Comparison of ENCODE assay signal across 1 cellular context in genomic region chr11:55658031-55658573, GRCh38.
A peak's percentile ranks its signal among the peaks of the same experiment; 100 is the strongest.
TF ChIP-seq lines count a peak whose summit lies in the region.

No MANE protein-coding gene starts in this region.

TF ChIP-seq in GM12878, 131 proteins besides CTCF, POLR2A, EP300 and RAD21 (continued from another document and continues in another):
- TF ChIP-seq, protein P1, sequence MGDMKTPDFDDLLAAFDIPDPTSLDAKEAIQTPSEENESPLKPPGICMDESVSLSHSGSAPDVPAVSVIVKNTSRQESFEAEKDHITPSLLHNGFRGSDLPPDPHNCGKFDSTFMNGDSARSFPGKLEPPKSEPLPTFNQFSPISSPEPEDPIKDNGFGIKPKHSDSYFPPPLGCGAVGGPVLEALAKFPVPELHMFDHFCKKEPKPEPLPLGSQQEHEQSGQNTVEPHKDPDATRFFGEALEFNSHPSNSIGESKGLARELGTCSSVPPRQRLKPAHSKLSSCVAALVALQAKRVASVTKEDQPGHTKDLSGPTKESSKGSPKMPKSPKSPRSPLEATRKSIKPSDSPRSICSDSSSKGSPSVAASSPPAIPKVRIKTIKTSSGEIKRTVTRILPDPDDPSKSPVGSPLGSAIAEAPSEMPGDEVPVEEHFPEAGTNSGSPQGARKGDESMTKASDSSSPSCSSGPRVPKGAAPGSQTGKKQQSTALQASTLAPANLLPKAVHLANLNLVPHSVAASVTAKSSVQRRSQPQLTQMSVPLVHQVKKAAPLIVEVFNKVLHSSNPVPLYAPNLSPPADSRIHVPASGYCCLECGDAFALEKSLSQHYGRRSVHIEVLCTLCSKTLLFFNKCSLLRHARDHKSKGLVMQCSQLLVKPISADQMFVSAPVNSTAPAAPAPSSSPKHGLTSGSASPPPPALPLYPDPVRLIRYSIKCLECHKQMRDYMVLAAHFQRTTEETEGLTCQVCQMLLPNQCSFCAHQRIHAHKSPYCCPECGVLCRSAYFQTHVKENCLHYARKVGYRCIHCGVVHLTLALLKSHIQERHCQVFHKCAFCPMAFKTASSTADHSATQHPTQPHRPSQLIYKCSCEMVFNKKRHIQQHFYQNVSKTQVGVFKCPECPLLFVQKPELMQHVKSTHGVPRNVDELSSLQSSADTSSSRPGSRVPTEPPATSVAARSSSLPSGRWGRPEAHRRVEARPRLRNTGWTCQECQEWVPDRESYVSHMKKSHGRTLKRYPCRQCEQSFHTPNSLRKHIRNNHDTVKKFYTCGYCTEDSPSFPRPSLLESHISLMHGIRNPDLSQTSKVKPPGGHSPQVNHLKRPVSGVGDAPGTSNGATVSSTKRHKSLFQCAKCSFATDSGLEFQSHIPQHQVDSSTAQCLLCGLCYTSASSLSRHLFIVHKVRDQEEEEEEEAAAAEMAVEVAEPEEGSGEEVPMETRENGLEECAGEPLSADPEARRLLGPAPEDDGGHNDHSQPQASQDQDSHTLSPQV (IDR thresholded peaks at IDR 0.05), result no peak
- no peak for TF ChIP-seq ZNF207 (IDR thresholded peaks at IDR 0.05; ENCODE audit: borderline replicate concordance)
- TF ChIP-seq ZSCAN29 (IDR thresholded peaks at IDR 0.05), result no peak
- no peak for TF ChIP-seq TCF3 (IDR thresholded peaks at IDR 0.05; ENCODE audit: borderline replicate concordance, insufficient read depth, low read depth, low read length)
- no peak for TF ChIP-seq STAT3 (IDR thresholded peaks at IDR 0.05; ENCODE audit: low read depth, low read length)
- TF ChIP-seq CHD4 (IDR thresholded peaks at IDR 0.05), result no peak
- TF ChIP-seq RFX5 (IDR thresholded peaks at IDR 0.05; ENCODE audit: low read depth, low read length), result no peak
- TF ChIP-seq MEF2A (IDR thresholded peaks at IDR 0.05; ENCODE audit: insufficient read depth, low read depth, low read length), result no peak
- TF ChIP-seq POLR2AphosphoS2 (IDR thresholded peaks at IDR 0.05; ENCODE audit: low read depth, low read length), result no peak
- TF ChIP-seq NR2F1 (conservative IDR thresholded peaks at IDR 0.05), result peak; percentile 93
- TF ChIP-seq, protein P2, sequence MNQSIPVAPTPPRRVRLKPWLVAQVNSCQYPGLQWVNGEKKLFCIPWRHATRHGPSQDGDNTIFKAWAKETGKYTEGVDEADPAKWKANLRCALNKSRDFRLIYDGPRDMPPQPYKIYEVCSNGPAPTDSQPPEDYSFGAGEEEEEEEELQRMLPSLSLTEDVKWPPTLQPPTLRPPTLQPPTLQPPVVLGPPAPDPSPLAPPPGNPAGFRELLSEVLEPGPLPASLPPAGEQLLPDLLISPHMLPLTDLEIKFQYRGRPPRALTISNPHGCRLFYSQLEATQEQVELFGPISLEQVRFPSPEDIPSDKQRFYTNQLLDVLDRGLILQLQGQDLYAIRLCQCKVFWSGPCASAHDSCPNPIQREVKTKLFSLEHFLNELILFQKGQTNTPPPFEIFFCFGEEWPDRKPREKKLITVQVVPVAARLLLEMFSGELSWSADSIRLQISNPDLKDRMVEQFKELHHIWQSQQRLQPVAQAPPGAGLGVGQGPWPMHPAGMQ (IDR thresholded peaks at IDR 0.05; ENCODE audit: borderline replicate concordance), result no peak
- TF ChIP-seq MXI1 (IDR thresholded peaks at IDR 0.05; ENCODE audit: low read depth, low read length), result no peak; the same call in 1 of the 2 replicates
- no peak for TF ChIP-seq NFIC (IDR thresholded peaks at IDR 0.05; ENCODE audit: low read depth, low read length)
- no peak for TF ChIP-seq TCF12 (IDR thresholded peaks at IDR 0.05; ENCODE audit: low read depth, low read length)
- TF ChIP-seq DPF2 (IDR thresholded peaks at IDR 0.05), result peak; percentile 99
- TF ChIP-seq EGR1 (IDR thresholded peaks at IDR 0.05; ENCODE audit: borderline replicate concordance in 1 of 2, low read depth in 2 of 2, low read length in 2 of 2), result no peak
- TF ChIP-seq TBL1XR1 (IDR thresholded peaks at IDR 0.05; ENCODE audit: low read depth, low read length), result no peak
- no peak for TF ChIP-seq SMARCA5 (IDR thresholded peaks at IDR 0.05)
- TF ChIP-seq SMC3 (IDR thresholded peaks at IDR 0.05; ENCODE audit: borderline replicate concordance, low read length), result no peak
- TF ChIP-seq, protein P3, sequence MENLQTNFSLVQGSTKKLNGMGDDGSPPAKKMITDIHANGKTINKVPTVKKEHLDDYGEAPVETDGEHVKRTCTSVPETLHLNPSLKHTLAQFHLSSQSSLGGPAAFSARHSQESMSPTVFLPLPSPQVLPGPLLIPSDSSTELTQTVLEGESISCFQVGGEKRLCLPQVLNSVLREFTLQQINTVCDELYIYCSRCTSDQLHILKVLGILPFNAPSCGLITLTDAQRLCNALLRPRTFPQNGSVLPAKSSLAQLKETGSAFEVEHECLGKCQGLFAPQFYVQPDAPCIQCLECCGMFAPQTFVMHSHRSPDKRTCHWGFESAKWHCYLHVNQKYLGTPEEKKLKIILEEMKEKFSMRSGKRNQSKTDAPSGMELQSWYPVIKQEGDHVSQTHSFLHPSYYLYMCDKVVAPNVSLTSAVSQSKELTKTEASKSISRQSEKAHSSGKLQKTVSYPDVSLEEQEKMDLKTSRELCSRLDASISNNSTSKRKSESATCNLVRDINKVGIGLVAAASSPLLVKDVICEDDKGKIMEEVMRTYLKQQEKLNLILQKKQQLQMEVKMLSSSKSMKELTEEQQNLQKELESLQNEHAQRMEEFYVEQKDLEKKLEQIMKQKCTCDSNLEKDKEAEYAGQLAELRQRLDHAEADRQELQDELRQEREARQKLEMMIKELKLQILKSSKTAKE (IDR thresholded peaks at IDR 0.05; ENCODE audit: low read depth, poor library complexity, severe bottlenecking), result peak; percentile 60
- TF ChIP-seq, protein P4, sequence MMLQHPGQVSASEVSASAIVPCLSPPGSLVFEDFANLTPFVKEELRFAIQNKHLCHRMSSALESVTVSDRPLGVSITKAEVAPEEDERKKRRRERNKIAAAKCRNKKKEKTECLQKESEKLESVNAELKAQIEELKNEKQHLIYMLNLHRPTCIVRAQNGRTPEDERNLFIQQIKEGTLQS (IDR thresholded peaks at IDR 0.05; ENCODE audit: borderline replicate concordance, extremely low read depth, low read depth, low read length), result no peak
- TF ChIP-seq IKZF1 (conservative IDR thresholded peaks at IDR 0.05), result peak; percentile 91
- no peak for TF ChIP-seq LARP7 (IDR thresholded peaks at IDR 0.05)
- no peak for TF ChIP-seq KAT2A (conservative IDR thresholded peaks at IDR 0.05; ENCODE audit: control insufficient read depth, low read depth, low read length)
- TF ChIP-seq EED (IDR thresholded peaks at IDR 0.05; ENCODE audit: low read depth), result peak; percentile 75
- no peak for TF ChIP-seq MYB (IDR thresholded peaks at IDR 0.05; ENCODE audit: borderline replicate concordance, low read depth, low read length)
- no peak for TF ChIP-seq NFXL1 (IDR thresholded peaks at IDR 0.05; ENCODE audit: borderline replicate concordance)
- TF ChIP-seq BACH1 (IDR thresholded peaks at IDR 0.05; ENCODE audit: borderline replicate concordance), result peak; percentile 88; the same call in 1 of the 2 replicates
- no peak for TF ChIP-seq EZH2 (IDR thresholded peaks at IDR 0.05; ENCODE audit: borderline replicate concordance, control insufficient read depth, low read depth, low read length)
- no peak for TF ChIP-seq CBFB (IDR thresholded peaks at IDR 0.05; ENCODE audit: low read depth)
- TF ChIP-seq SIX5 (IDR thresholded peaks at IDR 0.05; ENCODE audit: low read depth, low read length, severe bottlenecking), result no peak
- no peak for TF ChIP-seq ETV6 (conservative IDR thresholded peaks at IDR 0.05 in 1 of 2, IDR thresholded peaks at IDR 0.05 in 1 of 2; ENCODE audit: borderline replicate concordance in 1 of 2, low read depth in 1 of 2)
- TF ChIP-seq KDM1A (IDR thresholded peaks at IDR 0.05; ENCODE audit: borderline replicate concordance), result no peak
- TF ChIP-seq RELA (IDR thresholded peaks at IDR 0.05; ENCODE audit: borderline replicate concordance, partially characterized antibody), result no peak
- TF ChIP-seq HDAC2 (IDR thresholded peaks at IDR 0.05), result no peak
- TF ChIP-seq NBN (IDR thresholded peaks at IDR 0.05), result peak; percentile 55; the same call in 1 of the 2 replicates
- TF ChIP-seq FOXM1 (IDR thresholded peaks at IDR 0.05; ENCODE audit: low read depth, low read length), result no peak
- TF ChIP-seq NFYA (IDR thresholded peaks at IDR 0.05; ENCODE audit: borderline replicate concordance, low read depth, low read length), result no peak
- peak; percentile 19; the same call in 1 of the 2 replicates for TF ChIP-seq ZNF24 (IDR thresholded peaks at IDR 0.05)
- TF ChIP-seq SMAD1 (IDR thresholded peaks at IDR 0.05; ENCODE audit: low read depth, partially characterized antibody), result no peak
- peak; percentile 95 for TF ChIP-seq MTA2 (IDR thresholded peaks at IDR 0.05; ENCODE audit: low read depth)
- TF ChIP-seq RAD51 (IDR thresholded peaks at IDR 0.05), result no peak
- TF ChIP-seq, protein P5, sequence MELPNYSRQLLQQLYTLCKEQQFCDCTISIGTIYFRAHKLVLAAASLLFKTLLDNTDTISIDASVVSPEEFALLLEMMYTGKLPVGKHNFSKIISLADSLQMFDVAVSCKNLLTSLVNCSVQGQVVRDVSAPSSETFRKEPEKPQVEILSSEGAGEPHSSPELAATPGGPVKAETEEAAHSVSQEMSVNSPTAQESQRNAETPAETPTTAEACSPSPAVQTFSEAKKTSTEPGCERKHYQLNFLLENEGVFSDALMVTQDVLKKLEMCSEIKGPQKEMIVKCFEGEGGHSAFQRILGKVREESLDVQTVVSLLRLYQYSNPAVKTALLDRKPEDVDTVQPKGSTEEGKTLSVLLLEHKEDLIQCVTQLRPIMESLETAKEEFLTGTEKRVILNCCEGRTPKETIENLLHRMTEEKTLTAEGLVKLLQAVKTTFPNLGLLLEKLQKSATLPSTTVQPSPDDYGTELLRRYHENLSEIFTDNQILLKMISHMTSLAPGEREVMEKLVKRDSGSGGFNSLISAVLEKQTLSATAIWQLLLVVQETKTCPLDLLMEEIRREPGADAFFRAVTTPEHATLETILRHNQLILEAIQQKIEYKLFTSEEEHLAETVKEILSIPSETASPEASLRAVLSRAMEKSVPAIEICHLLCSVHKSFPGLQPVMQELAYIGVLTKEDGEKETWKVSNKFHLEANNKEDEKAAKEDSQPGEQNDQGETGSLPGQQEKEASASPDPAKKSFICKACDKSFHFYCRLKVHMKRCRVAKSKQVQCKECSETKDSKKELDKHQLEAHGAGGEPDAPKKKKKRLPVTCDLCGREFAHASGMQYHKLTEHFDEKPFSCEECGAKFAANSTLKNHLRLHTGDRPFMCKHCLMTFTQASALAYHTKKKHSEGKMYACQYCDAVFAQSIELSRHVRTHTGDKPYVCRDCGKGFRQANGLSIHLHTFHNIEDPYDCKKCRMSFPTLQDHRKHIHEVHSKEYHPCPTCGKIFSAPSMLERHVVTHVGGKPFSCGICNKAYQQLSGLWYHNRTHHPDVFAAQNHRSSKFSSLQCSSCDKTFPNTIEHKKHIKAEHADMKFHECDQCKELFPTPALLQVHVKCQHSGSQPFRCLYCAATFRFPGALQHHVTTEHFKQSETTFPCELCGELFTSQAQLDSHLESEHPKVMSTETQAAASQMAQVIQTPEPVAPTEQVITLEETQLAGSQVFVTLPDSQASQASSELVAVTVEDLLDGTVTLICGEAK (IDR thresholded peaks at IDR 0.05; ENCODE audit: borderline replicate concordance), result no peak
- no peak for TF ChIP-seq ESRRA (IDR thresholded peaks at IDR 0.05; ENCODE audit: low read length)
- TF ChIP-seq IKZF2 (IDR thresholded peaks at IDR 0.05), result peak; percentile 96 to 97
- TF ChIP-seq, protein P6, sequence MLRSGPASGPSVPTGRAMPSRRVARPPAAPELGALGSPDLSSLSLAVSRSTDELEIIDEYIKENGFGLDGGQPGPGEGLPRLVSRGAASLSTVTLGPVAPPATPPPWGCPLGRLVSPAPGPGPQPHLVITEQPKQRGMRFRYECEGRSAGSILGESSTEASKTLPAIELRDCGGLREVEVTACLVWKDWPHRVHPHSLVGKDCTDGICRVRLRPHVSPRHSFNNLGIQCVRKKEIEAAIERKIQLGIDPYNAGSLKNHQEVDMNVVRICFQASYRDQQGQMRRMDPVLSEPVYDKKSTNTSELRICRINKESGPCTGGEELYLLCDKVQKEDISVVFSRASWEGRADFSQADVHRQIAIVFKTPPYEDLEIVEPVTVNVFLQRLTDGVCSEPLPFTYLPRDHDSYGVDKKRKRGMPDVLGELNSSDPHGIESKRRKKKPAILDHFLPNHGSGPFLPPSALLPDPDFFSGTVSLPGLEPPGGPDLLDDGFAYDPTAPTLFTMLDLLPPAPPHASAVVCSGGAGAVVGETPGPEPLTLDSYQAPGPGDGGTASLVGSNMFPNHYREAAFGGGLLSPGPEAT (IDR thresholded peaks at IDR 0.05; ENCODE audit: low read depth), result peak; percentile 83
- TF ChIP-seq ZNF274 (IDR thresholded peaks at IDR 0.05; ENCODE audit: insufficient read depth, insufficient read length), result no peak
- TF ChIP-seq, protein P7, sequence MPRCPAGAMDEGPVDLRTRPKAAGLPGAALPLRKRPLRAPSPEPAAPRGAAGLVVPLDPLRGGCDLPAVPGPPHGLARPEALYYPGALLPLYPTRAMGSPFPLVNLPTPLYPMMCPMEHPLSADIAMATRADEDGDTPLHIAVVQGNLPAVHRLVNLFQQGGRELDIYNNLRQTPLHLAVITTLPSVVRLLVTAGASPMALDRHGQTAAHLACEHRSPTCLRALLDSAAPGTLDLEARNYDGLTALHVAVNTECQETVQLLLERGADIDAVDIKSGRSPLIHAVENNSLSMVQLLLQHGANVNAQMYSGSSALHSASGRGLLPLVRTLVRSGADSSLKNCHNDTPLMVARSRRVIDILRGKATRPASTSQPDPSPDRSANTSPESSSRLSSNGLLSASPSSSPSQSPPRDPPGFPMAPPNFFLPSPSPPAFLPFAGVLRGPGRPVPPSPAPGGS (IDR thresholded peaks at IDR 0.05; ENCODE audit: borderline replicate concordance, insufficient read depth, low read depth, low read length, poor library complexity, severe bottlenecking), result no peak
- no peak for TF ChIP-seq WRNIP1 (IDR thresholded peaks at IDR 0.05; ENCODE audit: borderline replicate concordance, low read depth, low read length)
- peak; percentile 93 for TF ChIP-seq SPI1 (IDR thresholded peaks at IDR 0.05; ENCODE audit: borderline replicate concordance, insufficient read depth, low read depth, low read length)
- TF ChIP-seq TAF1 (IDR thresholded peaks at IDR 0.05; ENCODE audit: borderline replicate concordance, low read depth, low read length), result no peak
- no peak for TF ChIP-seq KLF5 (IDR thresholded peaks at IDR 0.05; ENCODE audit: partially characterized antibody)
- TF ChIP-seq PKNOX1 (IDR thresholded peaks at IDR 0.05), result peak; percentile 65
